1 cellular context compared by ENCODE assay signal in the genomic region with DNA sequence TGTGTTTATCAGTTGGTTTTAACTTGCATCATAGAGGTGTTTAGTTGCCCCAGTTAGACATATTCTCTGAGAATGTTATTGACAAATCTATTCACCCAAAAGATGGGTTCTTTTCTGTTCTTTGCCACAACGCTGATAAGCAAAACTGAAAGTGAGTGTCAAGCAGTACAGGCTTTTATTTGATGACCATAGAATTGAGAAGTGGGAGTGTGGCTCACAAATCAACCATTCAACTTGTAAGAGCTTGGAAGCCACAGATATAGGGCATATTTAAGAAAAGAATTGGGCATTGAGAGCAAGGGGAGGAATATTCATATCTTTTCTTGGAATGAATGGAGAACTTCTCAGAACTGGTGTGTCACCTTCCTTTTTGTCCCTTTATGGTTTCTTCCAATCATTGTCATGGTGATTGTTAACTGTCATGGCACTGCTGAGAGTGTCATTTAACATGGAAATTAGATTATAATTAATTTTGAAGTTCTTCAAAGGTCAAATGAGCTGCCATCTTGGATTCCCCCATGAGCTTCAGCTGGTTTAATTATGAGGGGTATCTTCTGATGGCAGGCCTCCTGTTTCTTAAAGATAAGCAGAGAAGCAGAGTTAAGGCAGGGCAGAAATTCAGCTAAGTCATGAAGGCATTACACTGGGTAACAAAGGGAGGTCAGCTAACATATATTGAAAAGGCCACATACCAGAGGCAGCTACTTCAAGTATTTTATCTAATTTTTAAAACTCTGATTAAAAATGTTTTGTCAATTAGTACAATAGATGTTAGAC.
TF ChIP-seq lines count a peak whose summit lies in the region.

No MANE protein-coding gene starts in this region.

TF ChIP-seq in K562, 482 proteins besides CTCF, POLR2A, EP300 and RAD21 (continued from another document and continues in another):
- TF ChIP-seq MGA (IDR thresholded peaks at IDR 0.05) (no peak), NEUROD1 (IDR thresholded peaks at IDR 0.05; ENCODE audit: borderline replicate concordance, low read depth, low read length, partially characterized antibody) (peak; percentile 71), ZNF347 (CRISPR knock-in tag; IDR thresholded peaks at IDR 0.05; ENCODE audit: low read depth) (no peak), ZNF3 (CRISPR knock-in tag; IDR thresholded peaks at IDR 0.05) (no peak), ZNF197 (CRISPR knock-in tag; IDR thresholded peaks at IDR 0.05; ENCODE audit: low read depth) (peak; percentile 74), CBX2 (IDR thresholded peaks at IDR 0.05; ENCODE audit: insufficient read depth, low read length, poor library complexity, severe bottlenecking) (no peak), ELF4 (CRISPR knock-in tag; IDR thresholded peaks at IDR 0.05) (no peak), SNRNP70 (optimal IDR thresholded peaks at IDR 0.05; ENCODE audit: low read depth, low read length) (no peak), ZNF165 (CRISPR knock-in tag; IDR thresholded peaks at IDR 0.05; ENCODE audit: borderline replicate concordance) (no peak), ZNF232 (CRISPR knock-in tag; IDR thresholded peaks at IDR 0.05) (peak; percentile 95), CEBPG (CRISPR knock-in tag; IDR thresholded peaks at IDR 0.05) (no peak), CEBPG (tag; conservative IDR thresholded peaks at IDR 0.05 in 1 of 2, IDR thresholded peaks at IDR 0.05 in 1 of 2) (peak; percentile 57 to 78; a peak in 3 of 4 replicates), ZNF140 (CRISPR knock-in tag; IDR thresholded peaks at IDR 0.05) (no peak), ZNF77 (CRISPR knock-in tag; IDR thresholded peaks at IDR 0.05) (no peak), ATF1 (CRISPR knock-in tag; IDR thresholded peaks at IDR 0.05) (no peak), ATF1 (tag; IDR thresholded peaks at IDR 0.05) (peak; percentile 66), TAF1 (IDR thresholded peaks at IDR 0.05; ENCODE audit: control insufficient read depth, extremely low read depth, insufficient read depth, low read length, severe bottlenecking) (peak; percentile 22), POLR3A (IDR thresholded peaks at IDR 0.05; ENCODE audit: borderline replicate concordance, extremely low read depth, insufficient read depth, insufficient read length) (no peak), NR2C1 (IDR thresholded peaks at IDR 0.05) (peak; percentile 63; the same call in 1 of the 2 replicates), NR2C1 (tag; IDR thresholded peaks at IDR 0.05) (peak; percentile 81), RBM34 (IDR thresholded peaks at IDR 0.05; ENCODE audit: borderline replicate concordance, insufficient read depth, low read length) (no peak), CGGBP1 (CRISPR knock-in tag; IDR thresholded peaks at IDR 0.05) (no peak), TCFL5 (CRISPR knock-in tag; conservative IDR thresholded peaks at IDR 0.05) (no peak), TFE3 (CRISPR knock-in tag; IDR thresholded peaks at IDR 0.05) (no peak), TAF15 (IDR thresholded peaks at IDR 0.05; ENCODE audit: low read depth, low read length) (no peak), ZNF695 (CRISPR knock-in tag; IDR thresholded peaks at IDR 0.05) (no peak), ARID3B (CRISPR knock-in tag; IDR thresholded peaks at IDR 0.05; ENCODE audit: borderline replicate concordance) (no peak), ZKSCAN8 (CRISPR knock-in tag; IDR thresholded peaks at IDR 0.05) (0 out of 2 replicates have a peak, but pooled peaks have one; percentile 64), CHD4 (IDR thresholded peaks at IDR 0.05; ENCODE audit: insufficient read depth, insufficient replicate concordance, low read depth, low read length, poor library complexity, severe bottlenecking) (no peak), NCOR1 (IDR thresholded peaks at IDR 0.05) (peak; percentile 96), ZNF436 (CRISPR knock-in tag; IDR thresholded peaks at IDR 0.05) (no peak), BACH1 (tag; IDR thresholded peaks at IDR 0.05) (peak; percentile 58), ZZZ3 (IDR thresholded peaks at IDR 0.05) (no peak)
- TF ChIP-seq, protein P1, sequence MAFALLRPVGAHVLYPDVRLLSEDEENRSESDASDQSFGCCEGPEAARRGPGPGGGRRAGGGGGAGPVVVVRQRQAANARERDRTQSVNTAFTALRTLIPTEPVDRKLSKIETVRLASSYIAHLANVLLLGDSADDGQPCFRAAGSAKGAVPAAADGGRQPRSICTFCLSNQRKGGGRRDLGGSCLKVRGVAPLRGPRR (CRISPR knock-in tag; IDR thresholded peaks at IDR 0.05): no peak; the same call in 1 of the 2 replicates
- TF ChIP-seq, protein P2, sequence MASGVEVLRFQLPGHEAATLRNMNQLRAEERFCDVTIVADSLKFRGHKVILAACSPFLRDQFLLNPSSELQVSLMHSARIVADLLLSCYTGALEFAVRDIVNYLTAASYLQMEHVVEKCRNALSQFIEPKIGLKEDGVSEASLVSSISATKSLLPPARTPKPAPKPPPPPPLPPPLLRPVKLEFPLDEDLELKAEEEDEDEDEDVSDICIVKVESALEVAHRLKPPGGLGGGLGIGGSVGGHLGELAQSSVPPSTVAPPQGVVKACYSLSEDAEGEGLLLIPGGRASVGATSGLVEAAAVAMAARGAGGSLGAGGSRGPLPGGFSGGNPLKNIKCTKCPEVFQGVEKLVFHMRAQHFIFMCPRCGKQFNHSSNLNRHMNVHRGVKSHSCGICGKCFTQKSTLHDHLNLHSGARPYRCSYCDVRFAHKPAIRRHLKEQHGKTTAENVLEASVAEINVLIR (CRISPR knock-in tag; IDR thresholded peaks at IDR 0.05): no peak
- TF ChIP-seq, protein P3, sequence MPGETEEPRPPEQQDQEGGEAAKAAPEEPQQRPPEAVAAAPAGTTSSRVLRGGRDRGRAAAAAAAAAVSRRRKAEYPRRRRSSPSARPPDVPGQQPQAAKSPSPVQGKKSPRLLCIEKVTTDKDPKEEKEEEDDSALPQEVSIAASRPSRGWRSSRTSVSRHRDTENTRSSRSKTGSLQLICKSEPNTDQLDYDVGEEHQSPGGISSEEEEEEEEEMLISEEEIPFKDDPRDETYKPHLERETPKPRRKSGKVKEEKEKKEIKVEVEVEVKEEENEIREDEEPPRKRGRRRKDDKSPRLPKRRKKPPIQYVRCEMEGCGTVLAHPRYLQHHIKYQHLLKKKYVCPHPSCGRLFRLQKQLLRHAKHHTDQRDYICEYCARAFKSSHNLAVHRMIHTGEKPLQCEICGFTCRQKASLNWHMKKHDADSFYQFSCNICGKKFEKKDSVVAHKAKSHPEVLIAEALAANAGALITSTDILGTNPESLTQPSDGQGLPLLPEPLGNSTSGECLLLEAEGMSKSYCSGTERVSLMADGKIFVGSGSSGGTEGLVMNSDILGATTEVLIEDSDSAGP (CRISPR knock-in tag; IDR thresholded peaks at IDR 0.05): no peak
- TF ChIP-seq, protein P4, sequence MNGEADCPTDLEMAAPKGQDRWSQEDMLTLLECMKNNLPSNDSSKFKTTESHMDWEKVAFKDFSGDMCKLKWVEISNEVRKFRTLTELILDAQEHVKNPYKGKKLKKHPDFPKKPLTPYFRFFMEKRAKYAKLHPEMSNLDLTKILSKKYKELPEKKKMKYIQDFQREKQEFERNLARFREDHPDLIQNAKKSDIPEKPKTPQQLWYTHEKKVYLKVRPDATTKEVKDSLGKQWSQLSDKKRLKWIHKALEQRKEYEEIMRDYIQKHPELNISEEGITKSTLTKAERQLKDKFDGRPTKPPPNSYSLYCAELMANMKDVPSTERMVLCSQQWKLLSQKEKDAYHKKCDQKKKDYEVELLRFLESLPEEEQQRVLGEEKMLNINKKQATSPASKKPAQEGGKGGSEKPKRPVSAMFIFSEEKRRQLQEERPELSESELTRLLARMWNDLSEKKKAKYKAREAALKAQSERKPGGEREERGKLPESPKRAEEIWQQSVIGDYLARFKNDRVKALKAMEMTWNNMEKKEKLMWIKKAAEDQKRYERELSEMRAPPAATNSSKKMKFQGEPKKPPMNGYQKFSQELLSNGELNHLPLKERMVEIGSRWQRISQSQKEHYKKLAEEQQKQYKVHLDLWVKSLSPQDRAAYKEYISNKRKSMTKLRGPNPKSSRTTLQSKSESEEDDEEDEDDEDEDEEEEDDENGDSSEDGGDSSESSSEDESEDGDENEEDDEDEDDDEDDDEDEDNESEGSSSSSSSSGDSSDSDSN (IDR thresholded peaks at IDR 0.05; ENCODE audit: borderline replicate concordance in 1 of 2, low read depth in 2 of 2, low read length in 2 of 2): no peak
